1 cellular context compared by ENCODE assay signal in genomic region chr3:20041197-20041780, GRCh38.
TF ChIP-seq lines count a peak whose summit lies in the region.

No MANE protein-coding gene starts in this region.

TF ChIP-seq in SK-N-SH, 30 proteins besides CTCF, POLR2A, EP300 and RAD21 (continued from another document):
- TF ChIP-seq ZBTB33 (IDR thresholded peaks at IDR 0.05; ENCODE audit: borderline replicate concordance, low read depth) (no peak), YY1 (IDR thresholded peaks at IDR 0.05; ENCODE audit: low read depth) (no peak), RCOR1 (IDR thresholded peaks at IDR 0.05; ENCODE audit: low read length) (peak; percentile 60; the same call in 1 of the 2 replicates), FOXJ3 (CRISPR knock-in tag; IDR thresholded peaks at IDR 0.05) (no peak), SMC3 (IDR thresholded peaks at IDR 0.05; ENCODE audit: low read depth, low read length) (no peak), CHD2 (IDR thresholded peaks at IDR 0.05; ENCODE audit: low read length, partially characterized antibody) (peak; percentile 28), PBX3 (IDR thresholded peaks at IDR 0.05) (peak; percentile 62), TCF12 (IDR thresholded peaks at IDR 0.05) (peak; percentile 25; the same call in 1 of the 2 replicates)
